Comparison of ENCODE assay signal across 9 cellular contexts in genomic region chr13:33110713-33111413, GRCh38.
DNase-seq lines count a peak whose midpoint lies in the region; ATAC-seq and TF ChIP-seq lines count a peak whose summit lies in the region.
"Had no signal": no experiment of that assay in that cellular context is flagged by ENCODE, and none has a peak within 500 bp of the region (broad histone marks: within the 10 kb centered on the region; RNA-seq: fewer than 3 reads in every experiment).

No MANE protein-coding gene starts in this region.

- H3K27ac Mint-ChIP-seq in H9, result no peak overlapping the region
- H3K27ac Mint-ChIP-seq in CD8-positive, alpha-beta T cell, result no peak overlapping the region

- no peak overlapping the region for H2BK120ac ChIP-seq in H9 (ENCODE audit: low read depth, low read length, poor library complexity, severe bottlenecking)

- no peak for TF ChIP-seq POLR2A in breast epithelium (IDR thresholded peaks at IDR 0.05)

- peak overlapping the region; percentile 91; the same call in 1 of the 2 replicates for H2BK15ac ChIP-seq in H9 (ENCODE audit: low read depth, low read length)

- H3K27me3 ChIP-seq in H9 (ENCODE audit: insufficient read depth, low read length) (0 out of 2 replicates have a peak, but pooled peaks cover 2% of the 10 kb centered on the region), breast epithelium (no peaks in the 10 kb centered on the region)
- H3K27me3 ChIP-seq in CD8-positive, alpha-beta T cell (ENCODE audit: insufficient read depth, low read length), result no peaks in the 10 kb centered on the region

- H3K4me1 ChIP-seq in H9 (ENCODE audit: insufficient read depth, low read length) (no peaks in the 10 kb centered on the region), breast epithelium (peaks cover 0 to 8% of the 10 kb centered on the region in 2 donors)
- H3K4me1 ChIP-seq in CD8-positive, alpha-beta T cell (ENCODE audit: insufficient read depth, low read length), result no peaks in the 10 kb centered on the region

- H3K27ac ChIP-seq in H9 (ENCODE audit: insufficient read length, low read depth, low read length) (no peak overlapping the region), breast epithelium (peak overlapping the region; percentile 78 to 82)
- no peak overlapping the region for H3K27ac ChIP-seq in CD8-positive, alpha-beta T cell (ENCODE audit: low read depth, low read length)

- no peaks in the 10 kb centered on the region for H3K9me3 ChIP-seq in H9 (ENCODE audit: control insufficient read depth, low read depth, low read length)
- no peaks in the 10 kb centered on the region for H3K9me3 ChIP-seq in breast epithelium
- H3K9me3 ChIP-seq in CD8-positive, alpha-beta T cell (ENCODE audit: low read length), result no peaks in the 10 kb centered on the region

- H3K79me2 ChIP-seq in H9 (ENCODE audit: insufficient read depth, low read length), result no peaks in the 10 kb centered on the region

- WGBS in H9 (ENCODE audit: extremely low coverage, insufficient read length, low lambda C conversion rate), result no CpG with 5 or more reads among the region's 14 CpGs

- H2BK5ac ChIP-seq in H9 (ENCODE audit: insufficient read length, low read length), result no peak overlapping the region

- peak; percentile 46 for DNase-seq in GM03348 (ENCODE audit: low spot score)
- DNase-seq in H9, result no peak
- peak in 1 of 2 donors; percentile 28 for DNase-seq in breast epithelium (ENCODE audit: low spot score in 2 of 2)
- peak; percentile 39 for DNase-seq in myocyte (ENCODE audit: low read depth)
- no peak for DNase-seq in NCI-H2227 treated with DMSO at 0.1 percent for 48 hours (lab: John Stamatoyannopoulos, UW)
- no peak for DNase-seq in CD8-positive, alpha-beta T cell
- DNase-seq in H4 (ENCODE audit: low spot score), result no peak
- DNase-seq: erythroblast had no signal

- no peak overlapping the region for H2AFZ ChIP-seq in H9 (ENCODE audit: low read length)

- H3K4me3 ChIP-seq in breast epithelium, result no peak overlapping the region
- H3K4me3 ChIP-seq in CD8-positive, alpha-beta T cell (ENCODE audit: low read depth, low read length), result no peak overlapping the region

- H3K18ac ChIP-seq in H9 (ENCODE audit: insufficient read length, low read depth, low read length), result no peak overlapping the region

- H3K79me1 ChIP-seq in H9 (ENCODE audit: insufficient read depth, low read depth, low read length, poor library complexity, severe bottlenecking), result no peaks in the 10 kb centered on the region

- no peak overlapping the region for H3K4me2 ChIP-seq in H9 (ENCODE audit: insufficient read depth, insufficient read length, low read length)

- H3K56ac ChIP-seq in H9 (ENCODE audit: insufficient read length, low read depth, low read length), result no peak overlapping the region

- H2BK12ac ChIP-seq in H9 (ENCODE audit: insufficient read length, low read depth, low read length), result no peak overlapping the region

- intact Hi-C loops in breast epithelium (cut with DNase I; ENCODE audit: low total_unique reads), result no loop called here
- intact Hi-C loops in CD8-positive, alpha-beta T cell (cut with DNase I, micrococcal nuclease), result no loop called here

- no peak overlapping the region for H4K8ac ChIP-seq in H9 (replicated peaks; ENCODE audit: insufficient read length, low read depth, low read length)

- no peak for ATAC-seq in GM18907 (IDR thresholded peaks at IDR 0.05; ENCODE audit: unreplicated experiment)
- ATAC-seq in CD8-positive, alpha-beta T cell, result no peak

- POLR2A ChIA-PET in CD8-positive, alpha-beta T cell (lab: Charles Lee), result interaction anchor here (1.3 kb wide), 1 partner anchor 10 kb away, joined by 4 read pairs; no protein-coding TSS in a partner anchor

- no peak overlapping the region for H3K14ac ChIP-seq in H9 (ENCODE audit: insufficient read depth, low read length)

- H3K23ac ChIP-seq in H9 (ENCODE audit: insufficient read length, low read depth, low read length), result no peak overlapping the region

- no peaks in the 10 kb centered on the region for H3K27me3 Mint-ChIP-seq in H9 (ENCODE audit: low read depth)
- peaks cover 10% of the 10 kb centered on the region for H3K27me3 Mint-ChIP-seq in CD8-positive, alpha-beta T cell (ENCODE audit: low read depth)

- H3K36me3 Mint-ChIP-seq in H9 (ENCODE audit: insufficient read depth in 1 of 3, low read depth in 3 of 3), result peaks cover 0 to 6% (median 0%) of the 10 kb centered on the region in 3 experiments; a peak in 1 of 7 replicates
- no peaks in the 10 kb centered on the region for H3K36me3 Mint-ChIP-seq in CD8-positive, alpha-beta T cell

- no peak overlapping the region for H3K4me3 Mint-ChIP-seq in H9
- H3K4me3 Mint-ChIP-seq in CD8-positive, alpha-beta T cell, result no peak overlapping the region

- H3K23me2 ChIP-seq in H9 (ENCODE audit: insufficient read length, low read depth, low read length, poor library complexity, severe bottlenecking), result no peaks in the 10 kb centered on the region

- H3K4ac ChIP-seq in H9 (ENCODE audit: low read depth, low read length), result no peak overlapping the region

- TF ChIP-seq CTCF in H9 (conservative IDR thresholded peaks at IDR 0.05) (no peak), breast epithelium (IDR thresholded peaks at IDR 0.05) (no peak)
- no peak for TF ChIP-seq CTCF in CD8-positive, alpha-beta T cell (IDR thresholded peaks at IDR 0.05)

- H3K36me3 ChIP-seq in breast epithelium, result no peaks in the 10 kb centered on the region
- no peaks in the 10 kb centered on the region for H3K36me3 ChIP-seq in CD8-positive, alpha-beta T cell (ENCODE audit: insufficient read depth, low read length)

- H3K4me1 Mint-ChIP-seq in H9, result no peaks in the 10 kb centered on the region
- no peaks in the 10 kb centered on the region for H3K4me1 Mint-ChIP-seq in CD8-positive, alpha-beta T cell (ENCODE audit: low read depth)

- H4K20me1 ChIP-seq in H9 (ENCODE audit: control insufficient read depth, insufficient read depth, insufficient read length), result no peaks in the 10 kb centered on the region

- no peaks in the 10 kb centered on the region for H3K9me3 Mint-ChIP-seq in H9
- no peaks in the 10 kb centered on the region for H3K9me3 Mint-ChIP-seq in CD8-positive, alpha-beta T cell

- no peak overlapping the region for H3T11ph ChIP-seq in H9 (ENCODE audit: low read length)

- H2AK5ac ChIP-seq in H9 (ENCODE audit: insufficient read length, low read length), result no peak overlapping the region

- H2BK20ac ChIP-seq in H9 (ENCODE audit: low read depth, low read length, poor library complexity, severe bottlenecking), result no peak overlapping the region

- CTCF ChIA-PET in CD8-positive, alpha-beta T cell (lab: Charles Lee), result interaction anchor here (0.9 to 1.3 kb wide), 2 partner anchors 10 to 14 kb away, joined by 3 read pairs; no protein-coding TSS in a partner anchor

- H4K5ac ChIP-seq in H9 (ENCODE audit: insufficient read length, low read depth, low read length), result no peak overlapping the region

- no peak overlapping the region for H4K91ac ChIP-seq in H9 (ENCODE audit: insufficient read length, low read depth, low read length)

- H3K9ac ChIP-seq in H9 (ENCODE audit: extremely low read depth, insufficient read length, low read length), result no peak overlapping the region

Comparison
In these comparisons a context has a peak if more than half of its experiments do, and no peak if none do; other contexts are left out.
1. DNase-seq: peak in GM03348 (single experiment) and myocyte (single experiment); none in H9 (single experiment), NCI-H2227 treated with DMSO at 0.1 percent for 48 hours (single experiment), CD8-positive, alpha-beta T cell (0 of 7) and H4 (single experiment).
2. H3K27ac ChIP-seq: peak in breast epithelium (2 of 2); none in H9 (single experiment) and CD8-positive, alpha-beta T cell (single experiment).